Comparison of ENCODE assay signal across 9 cellular contexts in the genomic region with DNA sequence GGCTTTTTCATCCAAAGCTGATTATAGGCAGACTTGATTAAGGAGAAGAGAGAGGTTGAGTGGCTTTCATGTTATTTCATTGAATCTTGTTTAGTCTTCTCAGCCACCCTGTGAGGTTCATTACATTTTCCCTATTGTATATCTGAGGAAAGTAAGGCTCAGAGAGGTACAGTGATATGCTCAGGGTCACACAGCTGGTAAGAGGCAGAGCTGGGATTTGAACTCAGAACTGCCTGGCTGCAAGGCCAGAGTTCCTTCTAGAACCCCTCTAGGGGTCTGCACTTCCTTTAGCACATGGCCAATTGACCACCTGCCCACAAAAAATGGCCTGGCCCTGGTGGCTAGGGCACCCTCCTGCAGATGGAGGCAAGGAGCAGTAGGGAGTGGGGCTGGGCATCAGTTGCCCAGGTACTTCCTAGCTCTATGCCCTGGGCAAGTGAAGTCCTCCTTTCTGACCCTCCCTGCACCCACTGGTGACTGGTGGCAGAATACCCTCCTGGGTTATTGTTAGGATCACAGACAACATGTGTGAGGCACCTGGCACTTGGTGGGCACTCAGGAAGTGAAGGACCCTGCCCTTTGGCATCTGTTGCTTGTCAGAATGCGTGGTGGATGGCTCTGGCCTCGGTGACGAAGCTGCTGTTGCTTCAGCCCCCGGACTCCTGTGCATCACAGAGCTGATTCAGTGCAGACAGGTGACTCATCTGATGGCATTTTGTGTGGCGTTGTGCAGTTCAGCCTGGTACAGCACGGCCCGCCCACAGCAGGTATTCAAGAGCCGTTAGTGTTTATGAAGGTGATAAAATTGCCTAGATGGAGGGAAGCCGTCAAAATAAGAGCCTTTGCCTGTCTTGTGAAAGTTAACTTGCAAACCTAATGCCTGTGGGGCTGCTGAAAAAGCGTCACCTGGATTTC.
A peak's percentile ranks its signal among the peaks of the same experiment; 100 is the strongest.
DNase-seq lines count a peak whose midpoint lies in the region; ATAC-seq, FAIRE-seq and TF ChIP-seq lines count a peak whose summit lies in the region.
"Had no signal": no experiment of that assay in that cellular context is flagged by ENCODE, and none has a peak within 500 bp of the region (broad histone marks: within the 10 kb centered on the region; RNA-seq: fewer than 3 reads in every experiment).

No MANE protein-coding gene starts in this region.

- H3K27ac ChIP-seq in CD4-positive, alpha-beta memory T cell (ENCODE audit: low read depth, low read length) = no peak overlapping the region

- 0 out of 2 replicates have a peak, but pooled peaks cover 3% of the 10 kb centered on the region for H3F3A ChIP-seq in Loucy (ENCODE audit: low read depth)

- in situ Hi-C loops in astrocyte of the spinal cord (cut with HindIII; ENCODE audit: low sequenced_read_pairs) = no loop called here

- peak overlapping the region; percentile 70 for H3K9ac ChIP-seq in Loucy (ENCODE audit: low read depth, low read length, poor library complexity, severe bottlenecking)

- H3K27me3 ChIP-seq in BE2C (no peaks in the 10 kb centered on the region), Loucy (ENCODE audit: insufficient read depth, low read length, poor library complexity, severe bottlenecking) (no peaks in the 10 kb centered on the region)
- no peaks in the 10 kb centered on the region for H3K27me3 ChIP-seq in CD4-positive, alpha-beta memory T cell (ENCODE audit: insufficient read depth, low read length)

- H3K4me1 ChIP-seq in BE2C (peaks cover 73% of the 10 kb centered on the region), Loucy (ENCODE audit: insufficient read depth, low read length, poor library complexity, severe bottlenecking) (peaks cover 80% of the 10 kb centered on the region)
- peaks cover 7% of the 10 kb centered on the region for H3K4me1 ChIP-seq in CD4-positive, alpha-beta memory T cell (ENCODE audit: insufficient read depth, low read length)

- H3K9me2 ChIP-seq in Loucy (replicated peaks; ENCODE audit: low read depth, low read length) = no peaks in the 10 kb centered on the region

- H3K9me3 ChIP-seq in BE2C = no peaks in the 10 kb centered on the region
- no peaks in the 10 kb centered on the region for H3K9me3 ChIP-seq in Loucy (ENCODE audit: insufficient read depth, low read depth, low read length)
- H3K9me3 ChIP-seq in CD4-positive, alpha-beta memory T cell (ENCODE audit: control insufficient read depth in 1 of 2, low read length in 2 of 2) = no peaks in the 10 kb centered on the region

- peak; percentile 46 for DNase-seq in BE2C
- DNase-seq in astrocyte of the spinal cord (ENCODE audit: low read depth, low spot score) = peak; percentile 73
- peak; percentile 38 for DNase-seq in myocyte (ENCODE audit: low read depth)
- DNase-seq in D721Med (ENCODE audit: insufficient read length, low spot score) = no peak
- no peak for DNase-seq in CD4-positive, alpha-beta memory T cell
- no peak for DNase-seq in ureter (ENCODE audit: low spot score)

- POLR2A ChIA-PET in CD4-positive, alpha-beta memory T cell (lab: Charles Lee; ENCODE audit: partially characterized antibody) = interaction anchor here (1.0 kb wide), 1 partner anchor 19 kb away, joined by 3 read pairs; no protein-coding TSS in a partner anchor

- peak overlapping the region; percentile 48; the same call in 1 of the 2 replicates for H2AFZ ChIP-seq in Loucy (ENCODE audit: low read length)

- H3K4me1 Mint-ChIP-seq in CD4-positive, alpha-beta memory T cell = peaks cover 1 to 14% (median 9%) of the 10 kb centered on the region in 4 donors

- no peaks in the 10 kb centered on the region for H3K79me2 ChIP-seq in Loucy (ENCODE audit: insufficient read depth, low read length)

- H4K20me1 ChIP-seq in Loucy (ENCODE audit: insufficient read depth, low read length, poor library complexity, severe bottlenecking) = no peaks in the 10 kb centered on the region

- H3K27ac Mint-ChIP-seq in CD4-positive, alpha-beta memory T cell = peak overlapping the region in 1 of 7 donors; percentile 63

- no peak for ATAC-seq in HG03457 (IDR thresholded peaks at IDR 0.05; ENCODE audit: unreplicated experiment)

- no peak overlapping the region for H3K4me3 Mint-ChIP-seq in CD4-positive, alpha-beta memory T cell

- TF ChIP-seq CTCF in BE2C (IDR thresholded peaks at IDR 0.05; ENCODE audit: low read depth, low read length) (no peak), Loucy (conservative IDR thresholded peaks at IDR 0.05; ENCODE audit: low read length) (no peak), astrocyte of the spinal cord (IDR thresholded peaks at IDR 0.05; ENCODE audit: low read depth, low read length) (no peak), D721Med (IDR thresholded peaks at IDR 0.05; ENCODE audit: insufficient read depth, missing control alignments) (no peak)

- H3K4me3 ChIP-seq in BE2C (ENCODE audit: low read depth, low read length) = no peak overlapping the region
- H3K4me3 ChIP-seq in Loucy (ENCODE audit: low read length, poor library complexity, severe bottlenecking) = peak overlapping the region; percentile 53
- no peak overlapping the region for H3K4me3 ChIP-seq in astrocyte of the spinal cord (ENCODE audit: low read depth, low read length)
- H3K4me3 ChIP-seq in CD4-positive, alpha-beta memory T cell (ENCODE audit: low read length in 2 of 2) = no peak overlapping the region

- no peak for FAIRE-seq in D721Med (lab: Jason Lieb, UNC)
- FAIRE-seq: endometrium had no signal

- H3K27me3 Mint-ChIP-seq in CD4-positive, alpha-beta memory T cell = no peaks in the 10 kb centered on the region

- H3K4me2 ChIP-seq in Loucy (ENCODE audit: low read depth, low read length, poor library complexity, severe bottlenecking) = peak overlapping the region; percentile 54

- no peaks in the 10 kb centered on the region for H3K36me3 Mint-ChIP-seq in CD4-positive, alpha-beta memory T cell

- CTCF ChIA-PET in CD4-positive, alpha-beta memory T cell (lab: Charles Lee; ENCODE audit: partially characterized antibody) = interaction anchor here (0.8 to 6.8 kb wide), 3 partner anchors 54 to 215 kb away, joined by 3 to 58 read pairs (median 44); no protein-coding TSS in a partner anchor

- intact Hi-C loops in CD4-positive, alpha-beta memory T cell (cut with micrococcal nuclease) = no loop called here

- H3K36me3 ChIP-seq in BE2C (no peaks in the 10 kb centered on the region), Loucy (ENCODE audit: insufficient read depth, low read length) (no peaks in the 10 kb centered on the region)
- H3K36me3 ChIP-seq in CD4-positive, alpha-beta memory T cell (ENCODE audit: insufficient read depth, low read length) = no peaks in the 10 kb centered on the region

- no peaks in the 10 kb centered on the region for H3K9me3 Mint-ChIP-seq in CD4-positive, alpha-beta memory T cell

Comparison
In these comparisons a context has a peak if more than half of its experiments do, and no peak if none do; other contexts are left out.
1. DNase-seq: peak in BE2C (single experiment), astrocyte of the spinal cord (single experiment) and myocyte (single experiment); none in D721Med (single experiment), CD4-positive, alpha-beta memory T cell (0 of 5) and ureter (single experiment).